In the genomic region with DNA sequence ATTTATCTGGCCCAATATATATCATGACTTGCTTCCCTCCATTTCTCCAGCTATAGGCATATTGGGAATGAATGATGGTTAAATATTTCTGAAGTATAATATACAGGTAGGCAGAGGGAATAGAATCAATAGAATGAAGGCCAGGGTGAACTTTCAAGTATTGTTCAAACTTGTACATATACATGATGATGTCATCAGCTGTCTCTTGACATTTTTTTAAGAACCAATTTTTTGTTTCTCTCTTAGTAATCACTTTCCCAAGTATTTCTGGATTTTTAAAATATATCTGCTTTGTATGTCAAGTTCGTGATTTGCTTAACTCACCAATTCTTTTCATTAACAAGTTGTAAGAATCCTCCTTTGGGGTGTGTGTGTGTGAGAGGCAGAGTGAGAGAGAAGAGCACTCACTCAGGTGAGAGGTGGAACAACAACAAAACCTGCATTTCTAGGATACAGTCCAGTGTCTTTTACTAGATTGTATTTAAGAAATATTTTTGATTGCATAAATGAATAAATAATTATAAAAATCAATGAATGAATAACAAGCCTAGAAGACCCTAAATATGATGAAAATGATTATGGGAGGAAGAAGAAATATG, we compare ENCODE assay signal across 1 cellular context.
TF ChIP-seq lines count a peak whose summit lies in the region.

No MANE protein-coding gene starts in this region.

TF ChIP-seq in IMR-90, 13 proteins besides CTCF, POLR2A, EP300 and RAD21:
- TF ChIP-seq NFE2L2 (IDR thresholded peaks at IDR 0.05; ENCODE audit: low read depth, low read length): no peak
- TF ChIP-seq FOS (IDR thresholded peaks at IDR 0.05; ENCODE audit: low read depth, low read length): no peak
- TF ChIP-seq ELK1 (IDR thresholded peaks at IDR 0.05; ENCODE audit: borderline replicate concordance, low read depth, low read length): no peak
- TF ChIP-seq BHLHE40 (IDR thresholded peaks at IDR 0.05; ENCODE audit: low read depth, low read length): no peak
- TF ChIP-seq, protein P1, sequence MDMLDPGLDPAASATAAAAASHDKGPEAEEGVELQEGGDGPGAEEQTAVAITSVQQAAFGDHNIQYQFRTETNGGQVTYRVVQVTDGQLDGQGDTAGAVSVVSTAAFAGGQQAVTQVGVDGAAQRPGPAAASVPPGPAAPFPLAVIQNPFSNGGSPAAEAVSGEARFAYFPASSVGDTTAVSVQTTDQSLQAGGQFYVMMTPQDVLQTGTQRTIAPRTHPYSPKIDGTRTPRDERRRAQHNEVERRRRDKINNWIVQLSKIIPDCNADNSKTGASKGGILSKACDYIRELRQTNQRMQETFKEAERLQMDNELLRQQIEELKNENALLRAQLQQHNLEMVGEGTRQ (IDR thresholded peaks at IDR 0.05; ENCODE audit: low read depth, low read length): no peak
- no peak for TF ChIP-seq MXI1 (IDR thresholded peaks at IDR 0.05; ENCODE audit: borderline replicate concordance, low read depth, low read length)
- TF ChIP-seq MAZ (IDR thresholded peaks at IDR 0.05; ENCODE audit: borderline replicate concordance, low read depth, low read length): no peak
- no peak for TF ChIP-seq SMC3 (IDR thresholded peaks at IDR 0.05; ENCODE audit: low read depth, low read length)
- no peak for TF ChIP-seq CHD1 (IDR thresholded peaks at IDR 0.05; ENCODE audit: low read depth, low read length)
- no peak for TF ChIP-seq CEBPB (IDR thresholded peaks at IDR 0.05; ENCODE audit: low read depth, low read length)
- TF ChIP-seq RCOR1 (IDR thresholded peaks at IDR 0.05; ENCODE audit: insufficient replicate concordance, low read length): no peak
- TF ChIP-seq MAFK (IDR thresholded peaks at IDR 0.05; ENCODE audit: low read depth, low read length): no peak
- no peak for TF ChIP-seq RFX5 (IDR thresholded peaks at IDR 0.05; ENCODE audit: low read depth, low read length)
